Comparison of ENCODE assay signal across 19 cellular contexts in the genomic region with DNA sequence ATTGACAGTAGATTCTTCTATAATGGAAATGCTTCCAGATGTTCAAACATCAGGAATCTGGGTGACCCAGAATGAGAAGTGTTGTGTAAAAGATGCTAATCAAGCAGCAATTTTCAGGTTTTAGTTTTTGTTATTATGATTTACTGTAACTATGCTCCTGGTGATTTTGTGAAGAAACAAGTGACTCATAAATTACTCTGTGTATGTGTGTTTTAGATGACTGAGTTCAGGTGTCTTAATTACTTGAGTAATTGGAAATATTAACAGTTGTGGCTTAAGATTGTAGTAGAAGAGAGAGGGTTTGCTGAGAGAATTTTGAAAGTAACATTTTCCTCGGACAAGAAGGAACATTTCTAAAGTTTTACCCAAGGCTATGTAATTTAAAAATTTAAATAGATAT. TPM values are rescaled to one million over a fixed set of nuclear protein-coding genes. Genes with fewer than 3 reads are reported as not detected.
DNase-seq lines count a peak whose midpoint lies in the region; ATAC-seq, FAIRE-seq and TF ChIP-seq lines count a peak whose summit lies in the region.
"Had no signal": no experiment of that assay in that cellular context is flagged by ENCODE, and none has a peak within 500 bp of the region (broad histone marks: within the 10 kb centered on the region; RNA-seq: fewer than 3 reads in every experiment).

No MANE protein-coding gene starts in this region.

- TF ChIP-seq CTCF in bronchial epithelial cell (IDR thresholded peaks at IDR 0.05; ENCODE audit: insufficient read depth, low read length, severe bottlenecking) (no peak), lower lobe of right lung (IDR thresholded peaks at IDR 0.05) (no peak)

- intact Hi-C loops in lower lobe of right lung (cut with DNase I), result no loop called here

- no peaks in the 10 kb centered on the region for H3K4me1 ChIP-seq in lower lobe of right lung
- H3K4me1 ChIP-seq: sigmoid colon had no signal

- peak overlapping the region; percentile 69 for H3K4me3 Mint-ChIP-seq in activated naive CD4-positive, alpha-beta T cell treated with anti-CD3 and anti-CD28 coated beads, Interleukin-2, amount 10 ng/mL, durations not matched to agents 7 days and 5 days
- peak overlapping the region; percentile 63 to 69 (median 63) for H3K4me3 Mint-ChIP-seq in T-cell
- H3K4me3 Mint-ChIP-seq: GM23338 had no signal

- no peaks in the 10 kb centered on the region for H3K36me3 ChIP-seq in bronchial epithelial cell (ENCODE audit: control insufficient read depth, insufficient read depth, low read length)
- no peaks in the 10 kb centered on the region for H3K36me3 ChIP-seq in lower lobe of right lung
- H3K36me3 ChIP-seq: ovary, sigmoid colon, stomach had no signal

- DNase-seq in activated naive CD4-positive, alpha-beta T cell treated with anti-CD3 and anti-CD28 coated beads, Interleukin-2, amount 10 ng/mL, durations not matched to agents 7 days and 5 days, result no peak
- DNase-seq in activated naive CD4-positive, alpha-beta T cell treated with anti-CD3 and anti-CD28 coated beads, Interleukin-2, amount 50 U/mL, for 16 hours, result no peak
- DNase-seq in T-cell (no peak), bronchial epithelial cell (ENCODE audit: low read depth) (peak; percentile 44), HEK293T (ENCODE audit: extremely low spot score) (no peak), occipital lobe (lab: John Stamatoyannopoulos, UW) (no peak), lower lobe of right lung (no peak), glomerular visceral epithelial cell (ENCODE audit: extremely low spot score) (no peak)
- DNase-seq: amygdala, cerebellar nuclear complex, IMR-90, islet precursor cell, NCI-H2081, NCI-H524 treated with DMSO at 0.1 percent for 48 hours, ovary, sigmoid colon, stomach had no signal

- H3K27ac ChIP-seq in lower lobe of right lung, result no peak overlapping the region
- H3K27ac ChIP-seq: HL-60, ovary, sigmoid colon had no signal

- H3K4me3 ChIP-seq in bronchial epithelial cell (ENCODE audit: low read depth, low read length), result no peak overlapping the region
- no peak overlapping the region for H3K4me3 ChIP-seq in lower lobe of right lung
- H3K4me3 ChIP-seq: GM23338, ovary, sigmoid colon, stomach had no signal

- H3K9me3 ChIP-seq in lower lobe of right lung, result no peaks in the 10 kb centered on the region
- H3K9me3 ChIP-seq: ovary, sigmoid colon, stomach had no signal

- H3K27ac Mint-ChIP-seq in activated naive CD4-positive, alpha-beta T cell treated with anti-CD3 and anti-CD28 coated beads, Interleukin-2, amount 10 ng/mL, durations not matched to agents 7 days and 5 days, result peak overlapping the region; percentile 94
- peak overlapping the region; percentile 87 to 91 for H3K27ac Mint-ChIP-seq in T-cell
- H3K27ac Mint-ChIP-seq: GM23338 had no signal

- ATAC-seq in T-cell (replicated peaks in 1 of 4) (no peak), lower lobe of right lung (no peak)

- H3K27me3 Mint-ChIP-seq in activated naive CD4-positive, alpha-beta T cell treated with anti-CD3 and anti-CD28 coated beads, Interleukin-2, amount 10 ng/mL, durations not matched to agents 7 days and 5 days, result peaks cover 4% of the 10 kb centered on the region
- no peaks in the 10 kb centered on the region for H3K27me3 Mint-ChIP-seq in T-cell

- CTCF ChIA-PET in activated naive CD4-positive, alpha-beta T cell treated with anti-CD3 and anti-CD28 coated beads, Interleukin-2, amount 10 ng/mL, durations not matched to agents 7 days and 5 days (lab: Charles Lee), result interaction anchor here (0.9 to 4.6 kb wide), 7 partner anchors 11 to 119 kb away, joined by 3 to 97 read pairs (median 5); no protein-coding TSS in a partner anchor
- CTCF ChIA-PET in T-cell (lab: Charles Lee) (interaction anchor here (0.7 to 2.2 kb wide), 9 partner anchors 10 to 118 kb away, joined by 3 to 9 read pairs (median 4); no protein-coding TSS in a partner anchor), HEK293T (lab: Yijun Ruan, JAX) (no interaction called here)

- peaks cover 12% of the 10 kb centered on the region for H3K36me3 Mint-ChIP-seq in activated naive CD4-positive, alpha-beta T cell treated with anti-CD3 and anti-CD28 coated beads, Interleukin-2, amount 10 ng/mL, durations not matched to agents 7 days and 5 days
- no peaks in the 10 kb centered on the region for H3K36me3 Mint-ChIP-seq in T-cell

- peaks cover 60% of the 10 kb centered on the region for H3K4me1 Mint-ChIP-seq in activated naive CD4-positive, alpha-beta T cell treated with anti-CD3 and anti-CD28 coated beads, Interleukin-2, amount 10 ng/mL, durations not matched to agents 7 days and 5 days
- H3K4me1 Mint-ChIP-seq in T-cell, result peaks cover 62 to 75% (median 70%) of the 10 kb centered on the region in 3 donors

- POLR2A ChIA-PET in T-cell (lab: Charles Lee), result no interaction called here
- POLR2A ChIA-PET in HEK293T (lab: Yijun Ruan, JAX), result no interaction called here

- H3K27me3 ChIP-seq in bronchial epithelial cell (ENCODE audit: control insufficient read depth, insufficient read depth, low read length), result no peaks in the 10 kb centered on the region
- H3K27me3 ChIP-seq in lower lobe of right lung (ENCODE audit: low read depth), result no peaks in the 10 kb centered on the region
- H3K27me3 ChIP-seq: ovary, sigmoid colon had no signal

- no peak for FAIRE-seq in bronchial epithelial cell (lab: Jason Lieb, UNC)

- peaks cover 4% of the 10 kb centered on the region for H3K9me3 Mint-ChIP-seq in activated naive CD4-positive, alpha-beta T cell treated with anti-CD3 and anti-CD28 coated beads, Interleukin-2, amount 10 ng/mL, durations not matched to agents 7 days and 5 days
- H3K9me3 Mint-ChIP-seq in T-cell, result no peaks in the 10 kb centered on the region
- H3K9me3 Mint-ChIP-seq: GM23338 had no signal

TF ChIP-seq in HEK293T, 16 proteins besides CTCF, POLR2A, EP300 and RAD21:
- TF ChIP-seq L3MBTL2 (conservative IDR thresholded peaks at IDR 0.05) (no peak), HDGF (IDR thresholded peaks at IDR 0.05; ENCODE audit: borderline replicate concordance) (no peak), LEF1 (IDR thresholded peaks at IDR 0.05; ENCODE audit: borderline replicate concordance) (no peak), NFRKB (IDR thresholded peaks at IDR 0.05) (no peak), ARNT (IDR thresholded peaks at IDR 0.05) (no peak), TARDBP (IDR thresholded peaks at IDR 0.05) (no peak), ELF4 (IDR thresholded peaks at IDR 0.05) (no peak), FOXM1 (IDR thresholded peaks at IDR 0.05; ENCODE audit: borderline replicate concordance) (no peak), BHLHE40 (IDR thresholded peaks at IDR 0.05; ENCODE audit: borderline replicate concordance) (no peak), SP1 (IDR thresholded peaks at IDR 0.05) (no peak), FOXK2 (IDR thresholded peaks at IDR 0.05) (no peak), SUZ12 (IDR thresholded peaks at IDR 0.05) (no peak), CTBP1 (IDR thresholded peaks at IDR 0.05; ENCODE audit: borderline replicate concordance) (no peak)
- TF ChIP-seq, protein P1, sequence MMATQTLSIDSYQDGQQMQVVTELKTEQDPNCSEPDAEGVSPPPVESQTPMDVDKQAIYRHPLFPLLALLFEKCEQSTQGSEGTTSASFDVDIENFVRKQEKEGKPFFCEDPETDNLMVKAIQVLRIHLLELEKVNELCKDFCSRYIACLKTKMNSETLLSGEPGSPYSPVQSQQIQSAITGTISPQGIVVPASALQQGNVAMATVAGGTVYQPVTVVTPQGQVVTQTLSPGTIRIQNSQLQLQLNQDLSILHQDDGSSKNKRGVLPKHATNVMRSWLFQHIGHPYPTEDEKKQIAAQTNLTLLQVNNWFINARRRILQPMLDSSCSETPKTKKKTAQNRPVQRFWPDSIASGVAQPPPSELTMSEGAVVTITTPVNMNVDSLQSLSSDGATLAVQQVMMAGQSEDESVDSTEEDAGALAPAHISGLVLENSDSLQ (IDR thresholded peaks at IDR 0.05), result no peak

RNA-seq across cellular contexts. Expression of a gene that starts 25.2 kb away (rescaled TPM):
- 1 to 10 TPM; 1.2 to 2.0 (median 1.2) TPM for total RNA-seq in T-cell
- not detected in 2 replicates for total RNA-seq in bronchial epithelial cell
- 0.47 TPM for total RNA-seq in occipital lobe
- 0.95 TPM for total RNA-seq in lower lobe of right lung
- total RNA-seq: GM23338 had no signal
